ENCODE assay signal across 15 cellular contexts in genomic region chr5:312845-313244, GRCh38.
"Had no signal": no experiment of that assay in that cellular context is flagged by ENCODE, and none has a peak within 500 bp of the region (broad histone marks: within the 10 kb centered on the region; RNA-seq: fewer than 3 reads in every experiment).

No MANE protein-coding gene starts in this region.

- H3K27me3 ChIP-seq: breast epithelium, right lobe of liver, spleen, tibial nerve, vagina had no signal

- H3K27ac ChIP-seq: breast epithelium, right lobe of liver, tibial nerve, vagina had no signal

- H3K9me3 ChIP-seq: breast epithelium, right lobe of liver, spleen, tibial nerve, vagina had no signal

- H3K36me3 ChIP-seq: breast epithelium had no signal

- DNase-seq: activated CD4-positive, alpha-beta T cell treated with anti-CD3 and anti-CD28 coated beads, Interleukin-2, amount 50 U/mL, for 4 hours; activated gamma-delta T cell; activated naive CD8-positive, alpha-beta T cell treated with anti-CD3 and anti-CD28 coated beads for 36 hours; activated T-cell treated with anti-CD3 and anti-CD28 coated beads, Interleukin-2, amount 50 U/mL, for 1 hour; aorta; hippocampal formation; midbrain; naive B cell; right lobe of liver; spleen; stimulated activated CD4-positive, alpha-beta T cell treated with anti-CD3 and anti-CD28 coated beads, Interleukin-1b, Interleukin-23, amount 100 ng/mL, for 48 hours had no signal

- H3K36me3 Mint-ChIP-seq: activated naive CD8-positive, alpha-beta T cell treated with anti-CD3 and anti-CD28 coated beads for 36 hours had no signal

- H3K27ac Mint-ChIP-seq: stimulated activated memory B cell treated with anti-CD40 and anti-IgM and Interleukin-4, amounts not matched to agents 10 μg/mL and 1 μg/mL and 100 μg/mL, for 72 hours had no signal

- H3K9me3 Mint-ChIP-seq: activated naive CD8-positive, alpha-beta T cell treated with anti-CD3 and anti-CD28 coated beads for 36 hours; naive B cell; stimulated activated memory B cell treated with anti-CD40 and anti-IgM and Interleukin-4, amounts not matched to agents 10 μg/mL and 1 μg/mL and 100 μg/mL, for 72 hours had no signal

- H3K4me3 ChIP-seq: breast epithelium, right lobe of liver, spleen, tibial nerve, vagina had no signal

- H3K4me1 ChIP-seq: breast epithelium had no signal

- H3K4me3 Mint-ChIP-seq: activated naive CD8-positive, alpha-beta T cell treated with anti-CD3 and anti-CD28 coated beads for 36 hours; naive B cell; stimulated activated memory B cell treated with anti-CD40 and anti-IgM and Interleukin-4, amounts not matched to agents 10 μg/mL and 1 μg/mL and 100 μg/mL, for 72 hours had no signal

- H3K27me3 Mint-ChIP-seq: activated naive CD8-positive, alpha-beta T cell treated with anti-CD3 and anti-CD28 coated beads for 36 hours; naive B cell; stimulated activated memory B cell treated with anti-CD40 and anti-IgM and Interleukin-4, amounts not matched to agents 10 μg/mL and 1 μg/mL and 100 μg/mL, for 72 hours had no signal
